8 cellular contexts compared by ENCODE assay signal in genomic region chr4:105453550-105454201, GRCh38. TPM values are rescaled to one million over a fixed set of nuclear protein-coding genes. Genes with fewer than 3 reads are reported as not detected.
DNase-seq lines count a peak whose midpoint lies in the region; ATAC-seq, FAIRE-seq and TF ChIP-seq lines count a peak whose summit lies in the region.

No MANE protein-coding gene starts in this region.

- peaks cover 54% of the 10 kb centered on the region for H3K36me3 Mint-ChIP-seq in activated CD8-positive, alpha-beta T cell treated with anti-CD3 and anti-CD28 coated beads for 36 hours (ENCODE audit: low read depth)
- H3K36me3 Mint-ChIP-seq in activated CD8-positive, alpha-beta T cell treated with anti-CD3 and anti-CD28 coated beads, Interleukin-2, amount 10 ng/mL, durations not matched to agents 7 days and 5 days (ENCODE audit: low read depth), result peaks cover 55% of the 10 kb centered on the region

- no peak overlapping the region for H3K4me3 Mint-ChIP-seq in activated CD8-positive, alpha-beta T cell treated with anti-CD3 and anti-CD28 coated beads for 36 hours
- H3K4me3 Mint-ChIP-seq in activated CD8-positive, alpha-beta T cell treated with anti-CD3 and anti-CD28 coated beads, Interleukin-2, amount 10 ng/mL, durations not matched to agents 7 days and 5 days, result no peak overlapping the region

- H3K27ac Mint-ChIP-seq in activated CD8-positive, alpha-beta T cell treated with anti-CD3 and anti-CD28 coated beads for 36 hours, result peak overlapping the region; percentile 54
- no peak overlapping the region for H3K27ac Mint-ChIP-seq in activated CD8-positive, alpha-beta T cell treated with anti-CD3 and anti-CD28 coated beads, Interleukin-2, amount 10 ng/mL, durations not matched to agents 7 days and 5 days

- DNase-seq in activated CD8-positive, alpha-beta T cell treated with anti-CD3 and anti-CD28 coated beads for 36 hours, result peak; percentile 63
- no peak for DNase-seq in activated CD8-positive, alpha-beta T cell treated with anti-CD3 and anti-CD28 coated beads, Interleukin-2, amount 10 ng/mL, durations not matched to agents 7 days and 5 days
- no peak for DNase-seq in DMS79 (lab: John Stamatoyannopoulos, UW)
- no peak for DNase-seq in germinal center (ENCODE audit: low spot score)
- DNase-seq in AG08395 (ENCODE audit: low spot score), result no peak

- TF ChIP-seq CTCF in activated CD8-positive, alpha-beta T cell treated with anti-CD3 and anti-CD28 coated beads for 36 hours (IDR thresholded peaks at IDR 0.05), result peak; percentile 19

- peak; percentile 96 for ATAC-seq in activated CD8-positive, alpha-beta T cell treated with anti-CD3 and anti-CD28 coated beads for 36 hours
- ATAC-seq in activated CD8-positive, alpha-beta T cell treated with anti-CD3 and anti-CD28 coated beads, Interleukin-2, amount 10 ng/mL, durations not matched to agents 7 days and 5 days, result no peak
- ATAC-seq in GM21529 (IDR thresholded peaks at IDR 0.05; ENCODE audit: unreplicated experiment) (peak; percentile 94), HG03354 (IDR thresholded peaks at IDR 0.05; ENCODE audit: poor library complexity, severe bottlenecking, unreplicated experiment) (peak; percentile 91)

- CTCF ChIA-PET in activated CD8-positive, alpha-beta T cell treated with anti-CD3 and anti-CD28 coated beads for 36 hours (lab: Charles Lee), result interaction anchor here (0.8 to 5.2 kb wide), 5 partner anchors 18 to 522 kb away, joined by 3 to 25 read pairs (median 3); partner anchors contain the start of gene PPA2
- CTCF ChIA-PET in activated CD8-positive, alpha-beta T cell treated with anti-CD3 and anti-CD28 coated beads, Interleukin-2, amount 10 ng/mL, durations not matched to agents 7 days and 5 days (lab: Charles Lee), result no interaction called here

- H3K27me3 Mint-ChIP-seq in activated CD8-positive, alpha-beta T cell treated with anti-CD3 and anti-CD28 coated beads for 36 hours, result no peaks in the 10 kb centered on the region
- H3K27me3 Mint-ChIP-seq in activated CD8-positive, alpha-beta T cell treated with anti-CD3 and anti-CD28 coated beads, Interleukin-2, amount 10 ng/mL, durations not matched to agents 7 days and 5 days (ENCODE audit: low read depth), result no peaks in the 10 kb centered on the region

- POLR2A ChIA-PET in activated CD8-positive, alpha-beta T cell treated with anti-CD3 and anti-CD28 coated beads for 36 hours (lab: Charles Lee), result interaction anchor here (1.4 kb wide), 1 partner anchor 19 kb away, joined by 7 read pairs; no protein-coding TSS in a partner anchor
- POLR2A ChIA-PET in activated CD8-positive, alpha-beta T cell treated with anti-CD3 and anti-CD28 coated beads, Interleukin-2, amount 10 ng/mL, durations not matched to agents 7 days and 5 days (lab: Charles Lee), result no interaction called here

- H3K9me3 Mint-ChIP-seq in activated CD8-positive, alpha-beta T cell treated with anti-CD3 and anti-CD28 coated beads for 36 hours, result no peaks in the 10 kb centered on the region
- H3K9me3 Mint-ChIP-seq in activated CD8-positive, alpha-beta T cell treated with anti-CD3 and anti-CD28 coated beads, Interleukin-2, amount 10 ng/mL, durations not matched to agents 7 days and 5 days (ENCODE audit: insufficient read depth), result no peaks in the 10 kb centered on the region

- peak; percentile 5 for FAIRE-seq in islet of Langerhans (lab: Jason Lieb, UNC)

- intact Hi-C loops in activated CD8-positive, alpha-beta T cell treated with anti-CD3 and anti-CD28 coated beads for 36 hours (cut with micrococcal nuclease), result no loop called here

- H3K4me1 Mint-ChIP-seq in activated CD8-positive, alpha-beta T cell treated with anti-CD3 and anti-CD28 coated beads for 36 hours (ENCODE audit: low read depth), result peaks cover 34% of the 10 kb centered on the region
- peaks cover 7% of the 10 kb centered on the region for H3K4me1 Mint-ChIP-seq in activated CD8-positive, alpha-beta T cell treated with anti-CD3 and anti-CD28 coated beads, Interleukin-2, amount 10 ng/mL, durations not matched to agents 7 days and 5 days (ENCODE audit: low read depth)

RNA-seq across cellular contexts. Expression of gene PPA2, which starts 20.2 kb away (rescaled TPM):
- total RNA-seq in activated CD8-positive, alpha-beta T cell treated with anti-CD3 and anti-CD28 coated beads for 36 hours, result 100 to 1,000 TPM; 114 to 117 TPM
- 10 to 100 TPM; 78.9 to 80.2 TPM for total RNA-seq in activated CD8-positive, alpha-beta T cell treated with anti-CD3 and anti-CD28 coated beads, Interleukin-2, amount 10 ng/mL, durations not matched to agents 7 days and 5 days
